8 cellular contexts compared by ENCODE assay signal in the genomic region with DNA sequence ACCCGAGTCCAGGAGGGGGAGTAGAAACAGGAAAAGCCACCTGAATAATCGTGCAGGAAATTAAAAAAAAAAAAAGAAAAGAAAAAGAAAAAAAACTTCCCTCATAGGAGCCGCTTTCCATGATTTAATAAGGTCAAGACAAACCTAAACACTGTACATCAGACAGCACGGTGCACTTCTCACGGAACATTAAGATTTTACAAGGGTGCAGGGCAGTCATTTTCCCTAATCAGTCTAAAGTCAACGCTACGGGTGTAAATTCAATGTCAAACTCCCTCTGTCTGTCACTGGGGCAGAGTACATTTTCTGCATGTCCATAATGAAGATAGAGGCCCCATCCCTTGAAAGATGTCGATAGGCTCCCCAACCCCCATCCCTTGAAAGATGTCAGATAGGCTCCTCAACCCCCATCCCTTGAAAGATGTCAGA.
A peak's percentile ranks its signal among the peaks of the same experiment; 100 is the strongest.
DNase-seq lines count a peak whose midpoint lies in the region; ATAC-seq and TF ChIP-seq lines count a peak whose summit lies in the region.

No MANE protein-coding gene starts in this region.

- peaks cover 4% of the 10 kb centered on the region for H3K36me3 Mint-ChIP-seq in CD8-positive, alpha-beta T cell
- no peaks in the 10 kb centered on the region for H3K36me3 Mint-ChIP-seq in neural progenitor cell

- TF ChIP-seq CTCF in CD8-positive, alpha-beta T cell (IDR thresholded peaks at IDR 0.05) = no peak
- TF ChIP-seq CTCF in PC-9 (conservative IDR thresholded peaks at IDR 0.05) = no peak
- no peak for TF ChIP-seq CTCF in epithelial cell of proximal tubule (conservative IDR thresholded peaks at IDR 0.05; ENCODE audit: low read depth, low read length)
- no peak for TF ChIP-seq CTCF in neural progenitor cell (IDR thresholded peaks at IDR 0.05)

- no peaks in the 10 kb centered on the region for H3K9me3 Mint-ChIP-seq in CD8-positive, alpha-beta T cell
- no peaks in the 10 kb centered on the region for H3K9me3 Mint-ChIP-seq in neural progenitor cell

- intact Hi-C loops in CD8-positive, alpha-beta T cell (cut with DNase I, micrococcal nuclease) = loop anchor here in 1 of 2 experiments (2.0 kb wide), 2 partner anchors 36 to 218 kb away; a partner anchor contains a TSS
- intact Hi-C loops in PC-9 (cut with micrococcal nuclease; ENCODE audit: unreplicated experiment) = no loop called here

- no peaks in the 10 kb centered on the region for H3K9me3 ChIP-seq in CD8-positive, alpha-beta T cell (ENCODE audit: low read length)
- H3K9me3 ChIP-seq in PC-9 (ENCODE audit: insufficient read depth, low read depth) (no peaks in the 10 kb centered on the region), neural progenitor cell (ENCODE audit: low read depth) (no peaks in the 10 kb centered on the region)

- no peak for ATAC-seq in CD8-positive, alpha-beta T cell
- no peak for ATAC-seq in GM21576 (IDR thresholded peaks at IDR 0.05; ENCODE audit: unreplicated experiment)
- no peak for ATAC-seq in GM18867 (IDR thresholded peaks at IDR 0.05; ENCODE audit: unreplicated experiment)

- no peaks in the 10 kb centered on the region for H4K20me1 ChIP-seq in PC-9 (ENCODE audit: insufficient read depth)
- peaks cover 4% of the 10 kb centered on the region for H4K20me1 ChIP-seq in neural progenitor cell (ENCODE audit: low read depth)

- H3K4me1 ChIP-seq in CD8-positive, alpha-beta T cell (ENCODE audit: insufficient read depth, low read length) = peaks cover 17% of the 10 kb centered on the region
- H3K4me1 ChIP-seq in PC-9 (replicated peaks; ENCODE audit: insufficient read depth) = peaks cover 12% of the 10 kb centered on the region; the same call in 1 of the 2 replicates
- peaks cover 15% of the 10 kb centered on the region for H3K4me1 ChIP-seq in neural progenitor cell

- no TSS peak for BruUV-seq in PC-9 (replicated peaks; lab: Mats Ljungman, UMichigan)

- H3F3A ChIP-seq in PC-9 (ENCODE audit: insufficient read depth, low read depth) (peaks cover 4% of the 10 kb centered on the region; the same call in 1 of the 2 replicates), neural progenitor cell (ENCODE audit: low read depth) (peaks cover 34% of the 10 kb centered on the region)

- H3K27me3 ChIP-seq in CD8-positive, alpha-beta T cell (ENCODE audit: insufficient read depth, low read length) = no peaks in the 10 kb centered on the region
- H3K27me3 ChIP-seq in PC-9 (ENCODE audit: insufficient read depth, low read depth) (no peaks in the 10 kb centered on the region), neural progenitor cell (peaks cover 45% of the 10 kb centered on the region)

- CTCF ChIA-PET in CD8-positive, alpha-beta T cell (lab: Charles Lee) = interaction anchor here (1.4 to 2.1 kb wide), 4 partner anchors 15 to 299 kb away, joined by 3 to 13 read pairs (median 6); no protein-coding TSS in a partner anchor
- CTCF ChIA-PET in PC-9 (lab: Charles Lee) = interaction anchor here (1.0 kb wide), 1 partner anchor 216 kb away, joined by 13 read pairs; no protein-coding TSS in a partner anchor

- peaks cover 34% of the 10 kb centered on the region for H3K4me1 Mint-ChIP-seq in CD8-positive, alpha-beta T cell (ENCODE audit: low read depth)
- peaks cover 33% of the 10 kb centered on the region for H3K4me1 Mint-ChIP-seq in neural progenitor cell

- no peaks in the 10 kb centered on the region for H3K79me2 ChIP-seq in PC-9 (ENCODE audit: low read depth)
- no peaks in the 10 kb centered on the region for H3K79me2 ChIP-seq in neural progenitor cell (ENCODE audit: low read depth)

- no peak overlapping the region for H3K27ac ChIP-seq in CD8-positive, alpha-beta T cell (ENCODE audit: low read depth, low read length)
- H3K27ac ChIP-seq in PC-9 (no peak overlapping the region), neural progenitor cell (no peak overlapping the region)

- peak overlapping the region; percentile 94 for H3K4me3 Mint-ChIP-seq in CD8-positive, alpha-beta T cell
- peak overlapping the region; percentile 95 for H3K4me3 Mint-ChIP-seq in neural progenitor cell

- peaks cover 16% of the 10 kb centered on the region for H3K27me3 Mint-ChIP-seq in CD8-positive, alpha-beta T cell (ENCODE audit: low read depth)
- H3K27me3 Mint-ChIP-seq in neural progenitor cell (ENCODE audit: insufficient read depth, low read depth) = peaks cover 16% of the 10 kb centered on the region

- H3K36me3 ChIP-seq in CD8-positive, alpha-beta T cell (ENCODE audit: insufficient read depth, low read length) = no peaks in the 10 kb centered on the region
- H3K36me3 ChIP-seq in PC-9 (ENCODE audit: low read depth) (no peaks in the 10 kb centered on the region), neural progenitor cell (no peaks in the 10 kb centered on the region)

- no peak for DNase-seq in CD8-positive, alpha-beta T cell
- no peak for DNase-seq in PC-9
- no peak for DNase-seq in epithelial cell of proximal tubule (ENCODE audit: low read depth)
- DNase-seq in neural progenitor cell (ENCODE audit: low spot score) = no peak
- DNase-seq in NOMO-1 treated with dmso at 0.1 percent for 144 hours (lab: John Stamatoyannopoulos, UW; ENCODE audit: unreplicated experiment) = no peak
- no peak for DNase-seq in CD1c-positive myeloid dendritic cell (ENCODE audit: extremely low spot score)

- H3K4me2 ChIP-seq in PC-9 (peak overlapping the region; percentile 97), neural progenitor cell (peak overlapping the region; percentile 83)

- H2AFZ ChIP-seq in PC-9 (peak overlapping the region; percentile 98), neural progenitor cell (replicated peaks) (peak overlapping the region; percentile 90)

- no peak overlapping the region for H3K9ac ChIP-seq in neural progenitor cell

- H3K27ac Mint-ChIP-seq in CD8-positive, alpha-beta T cell = peak overlapping the region; percentile 53
- H3K27ac Mint-ChIP-seq in neural progenitor cell = peak overlapping the region; percentile 16

- POLR2A ChIA-PET in CD8-positive, alpha-beta T cell (lab: Charles Lee) = interaction anchor here (1.1 to 2.0 kb wide), 5 partner anchors 57 to 319 kb away, joined by 3 to 7 read pairs (median 3); a partner anchor contains a TSS
- POLR2A ChIA-PET in PC-9 (lab: Charles Lee; ENCODE audit: unreplicated experiment) = interaction anchor here (0.5 kb wide), 1 partner anchor 35 kb away, joined by 3 read pairs; no protein-coding TSS in a partner anchor

- H3K9me2 ChIP-seq in PC-9 (ENCODE audit: insufficient read depth) = no peaks in the 10 kb centered on the region

- H3K4me3 ChIP-seq in CD8-positive, alpha-beta T cell (ENCODE audit: low read depth, low read length) = peak overlapping the region; percentile 76
- H3K4me3 ChIP-seq in PC-9 (peak overlapping the region; percentile 92), epithelial cell of proximal tubule (ENCODE audit: low read depth, low read length) (peak overlapping the region; percentile 80), neural progenitor cell (peak overlapping the region; percentile 63)
